In the genomic region with DNA sequence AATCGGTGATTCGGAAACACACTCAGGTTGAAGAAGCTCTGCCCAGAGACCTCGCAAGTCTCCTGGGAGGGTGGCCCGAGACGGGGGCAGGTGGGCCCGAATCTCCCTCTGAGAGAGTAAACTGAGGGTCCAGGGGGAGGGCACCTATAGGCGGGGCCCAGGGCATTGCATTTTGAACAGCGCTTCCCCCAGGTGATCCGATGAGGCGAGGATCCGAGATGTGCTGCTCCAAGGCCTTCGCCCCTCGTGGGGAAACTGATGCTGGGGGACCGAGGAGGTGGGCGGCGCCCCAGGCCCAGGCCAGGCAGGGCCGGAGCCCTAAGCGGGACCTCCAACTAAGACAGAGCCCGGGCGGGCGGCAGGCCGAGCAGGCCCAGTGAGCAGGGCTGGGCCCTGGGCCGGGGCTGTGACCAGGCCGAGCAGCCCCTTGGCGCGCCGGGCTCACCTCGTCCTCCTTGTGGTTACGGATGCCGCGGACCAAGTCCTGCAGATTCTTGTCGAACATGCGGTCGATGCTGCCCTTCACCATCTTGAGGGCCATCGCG, we compare ENCODE assay signal across 6 cellular contexts. TPM values are rescaled to one million over a fixed set of nuclear protein-coding genes. Genes with fewer than 3 reads are reported as not detected.
A peak's percentile ranks its signal among the peaks of the same experiment; 100 is the strongest.
DNase-seq lines count a peak whose midpoint lies in the region; TF ChIP-seq lines count a peak whose summit lies in the region.

No MANE protein-coding gene starts in this region.

- H3K27me3 Mint-ChIP-seq in activated CD4-positive, alpha-beta memory T cell treated with anti-CD3 and anti-CD28 coated beads, Interleukin-2, amount 10 ng/mL, durations not matched to agents 7 days and 5 days, result no peaks in the 10 kb centered on the region

- peak overlapping the region; percentile 72 for H3K4me3 Mint-ChIP-seq in activated CD4-positive, alpha-beta memory T cell treated with anti-CD3 and anti-CD28 coated beads, Interleukin-2, amount 10 ng/mL, durations not matched to agents 7 days and 5 days

- peaks cover 6% of the 10 kb centered on the region for H3K4me1 ChIP-seq in HEK293 (ENCODE audit: control insufficient read depth, insufficient read depth, low read length)

- peaks cover 54% of the 10 kb centered on the region for H3K4me1 Mint-ChIP-seq in activated CD4-positive, alpha-beta memory T cell treated with anti-CD3 and anti-CD28 coated beads, Interleukin-2, amount 10 ng/mL, durations not matched to agents 7 days and 5 days

- CTCF ChIA-PET in AG04450 (lab: Charles Lee) (no interaction called here), HEK293 (lab: Yijun Ruan, JAX) (interaction anchor here (1.0 to 2.3 kb wide), 3 partner anchors 10 to 165 kb away, joined by 3 to 8 read pairs (median 4); no protein-coding TSS in a partner anchor)
- CTCF ChIA-PET in activated CD4-positive, alpha-beta memory T cell treated with anti-CD3 and anti-CD28 coated beads, Interleukin-2, amount 10 ng/mL, durations not matched to agents 7 days and 5 days (lab: Charles Lee), result interaction anchor here (0.9 to 1.8 kb wide), 5 partner anchors 17 to 460 kb away, joined by 3 to 5 read pairs (median 4); partner anchors contain the start of gene MOB3A

- no peaks in the 10 kb centered on the region; the same call in 1 of the 2 replicates for H3K9me3 ChIP-seq in AG04450 (ENCODE audit: control insufficient read depth, insufficient read depth, low read length)
- H3K9me3 ChIP-seq in HEK293 (ENCODE audit: control insufficient read depth, insufficient read depth, low read depth, low read length), result no peaks in the 10 kb centered on the region

- TF ChIP-seq CTCF in AG04450 (IDR thresholded peaks at IDR 0.05; ENCODE audit: low read depth, low read length) (no peak), HEK293 (tag by site-specific recombination; IDR thresholded peaks at IDR 0.05) (no peak)

- no peaks in the 10 kb centered on the region for H3K27me3 ChIP-seq in AG04450 (ENCODE audit: control insufficient read depth, insufficient read depth, low read length)

- no peaks in the 10 kb centered on the region for H3K9me3 Mint-ChIP-seq in activated CD4-positive, alpha-beta memory T cell treated with anti-CD3 and anti-CD28 coated beads, Interleukin-2, amount 10 ng/mL, durations not matched to agents 7 days and 5 days

- DNase-seq in AG04450 (ENCODE audit: low read depth, low spot score), result no peak
- no peak for DNase-seq in activated CD4-positive, alpha-beta memory T cell treated with anti-CD3 and anti-CD28 coated beads, Interleukin-2, amount 10 ng/mL, durations not matched to agents 7 days and 5 days
- peak; percentile 11 for DNase-seq in kidney tubule cell (ENCODE audit: low spot score)
- no peak for DNase-seq in NOMO-1 treated with DMSO at 0.1 percent for 48 hours (lab: John Stamatoyannopoulos, UW; ENCODE audit: unreplicated experiment)
- no peak for DNase-seq in NCI-H1092 treated with DMSO at 0.1 percent for 48 hours (lab: John Stamatoyannopoulos, UW)

- peak overlapping the region; percentile 54 for H3K27ac Mint-ChIP-seq in activated CD4-positive, alpha-beta memory T cell treated with anti-CD3 and anti-CD28 coated beads, Interleukin-2, amount 10 ng/mL, durations not matched to agents 7 days and 5 days

- H3K36me3 ChIP-seq in HEK293 (ENCODE audit: control insufficient read depth in 2 of 2, insufficient read depth in 1 of 2, low read length in 2 of 2), result peaks cover 0 to 24% of the 10 kb centered on the region in 2 experiments; a peak in 2 of 3 replicates

- H3K4me3 ChIP-seq in AG04450 (ENCODE audit: low read depth, low read length), result peak overlapping the region; percentile 94
- peak overlapping the region; percentile 79 for H3K4me3 ChIP-seq in HEK293 (ENCODE audit: low read depth, low read length)

- H3K36me3 Mint-ChIP-seq in activated CD4-positive, alpha-beta memory T cell treated with anti-CD3 and anti-CD28 coated beads, Interleukin-2, amount 10 ng/mL, durations not matched to agents 7 days and 5 days (ENCODE audit: low read depth), result peaks cover 18% of the 10 kb centered on the region

- POLR2A ChIA-PET in AG04450 (lab: Yijun Ruan, JAX), result interaction anchor here (0.7 to 1.5 kb wide), 2 partner anchors 119 to 138 kb away, joined by 3 read pairs; no protein-coding TSS in a partner anchor
- POLR2A ChIA-PET in HEK293 (lab: Yijun Ruan, JAX), result interaction anchor here (0.9 kb wide), 1 partner anchor 468 kb away, joined by 3 read pairs; no protein-coding TSS in a partner anchor
- POLR2A ChIA-PET in activated CD4-positive, alpha-beta memory T cell treated with anti-CD3 and anti-CD28 coated beads, Interleukin-2, amount 10 ng/mL, durations not matched to agents 7 days and 5 days (lab: Charles Lee), result interaction anchor here (1.1 to 2.2 kb wide), 6 partner anchors 13 to 328 kb away, joined by 3 to 13 read pairs (median 4); partner anchors contain the start of genes LSM7, MOB3A and SPPL2B

- H3K27ac ChIP-seq in AG04450 (ENCODE audit: low read depth, low read length), result peak overlapping the region; percentile 21
- peak overlapping the region; percentile 91 for H3K27ac ChIP-seq in HEK293 (ENCODE audit: extremely low read depth, low read depth, low read length)

TF ChIP-seq in HEK293, 187 proteins besides CTCF, POLR2A, EP300 and RAD21:
- TF ChIP-seq ZBTB48 (tag by site-specific recombination; IDR thresholded peaks at IDR 0.05), result 0 out of 2 replicates have a peak, but pooled peaks have one; percentile 17
- peak; percentile 61; the same call in 1 of the 2 replicates for TF ChIP-seq ZBTB20 (tag by site-specific recombination; IDR thresholded peaks at IDR 0.05)
- 0 out of 2 replicates have a peak, but pooled peaks have one; percentile 26 for TF ChIP-seq ZNF561 (tag by site-specific recombination; IDR thresholded peaks at IDR 0.05; ENCODE audit: borderline replicate concordance)
- no peak; the same call in none of the 2 replicates for TF ChIP-seq SP3 (tag by site-specific recombination; IDR thresholded peaks at IDR 0.05)
- TF ChIP-seq KLF9 (tag by site-specific recombination; IDR thresholded peaks at IDR 0.05; ENCODE audit: low read depth), result peak; percentile 52
- TF ChIP-seq PRDM6 (tag by site-specific recombination; IDR thresholded peaks at IDR 0.05), result no peak
- TF ChIP-seq, protein P1, sequence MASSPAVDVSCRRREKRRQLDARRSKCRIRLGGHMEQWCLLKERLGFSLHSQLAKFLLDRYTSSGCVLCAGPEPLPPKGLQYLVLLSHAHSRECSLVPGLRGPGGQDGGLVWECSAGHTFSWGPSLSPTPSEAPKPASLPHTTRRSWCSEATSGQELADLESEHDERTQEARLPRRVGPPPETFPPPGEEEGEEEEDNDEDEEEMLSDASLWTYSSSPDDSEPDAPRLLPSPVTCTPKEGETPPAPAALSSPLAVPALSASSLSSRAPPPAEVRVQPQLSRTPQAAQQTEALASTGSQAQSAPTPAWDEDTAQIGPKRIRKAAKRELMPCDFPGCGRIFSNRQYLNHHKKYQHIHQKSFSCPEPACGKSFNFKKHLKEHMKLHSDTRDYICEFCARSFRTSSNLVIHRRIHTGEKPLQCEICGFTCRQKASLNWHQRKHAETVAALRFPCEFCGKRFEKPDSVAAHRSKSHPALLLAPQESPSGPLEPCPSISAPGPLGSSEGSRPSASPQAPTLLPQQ (tag by site-specific recombination; IDR thresholded peaks at IDR 0.05), result no peak
- TF ChIP-seq, protein P2, sequence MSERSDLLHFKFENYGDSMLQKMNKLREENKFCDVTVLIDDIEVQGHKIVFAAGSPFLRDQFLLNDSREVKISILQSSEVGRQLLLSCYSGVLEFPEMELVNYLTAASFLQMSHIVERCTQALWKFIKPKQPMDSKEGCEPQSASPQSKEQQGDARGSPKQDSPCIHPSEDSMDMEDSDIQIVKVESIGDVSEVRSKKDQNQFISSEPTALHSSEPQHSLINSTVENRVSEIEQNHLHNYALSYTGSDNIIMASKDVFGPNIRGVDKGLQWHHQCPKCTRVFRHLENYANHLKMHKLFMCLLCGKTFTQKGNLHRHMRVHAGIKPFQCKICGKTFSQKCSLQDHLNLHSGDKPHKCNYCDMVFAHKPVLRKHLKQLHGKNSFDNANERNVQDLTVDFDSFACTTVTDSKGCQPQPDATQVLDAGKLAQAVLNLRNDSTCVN (tag by site-specific recombination; optimal IDR thresholded peaks at IDR 0.05), result peak; percentile 20
- no peak for TF ChIP-seq ZNF175 (tag by site-specific recombination; IDR thresholded peaks at IDR 0.05)
- no peak for TF ChIP-seq SALL2 (tag by site-specific recombination; IDR thresholded peaks at IDR 0.05; ENCODE audit: borderline replicate concordance)

RNA-seq across cellular contexts. Expression of gene AP3D1, which starts 0.5 kb away (rescaled TPM):
- 68.2 and 94.4 TPM in 2 replicates for polyA plus RNA-seq in AG04450 (2011; rRNA removed)
- polyA minus RNA-seq in AG04450 (2011; rRNA and poly(A)+ RNA removed), result 134 and 184 TPM in 2 replicates
- 100 to 1,000 TPM; 104 to 105 TPM for total RNA-seq in activated CD4-positive, alpha-beta memory T cell treated with anti-CD3 and anti-CD28 coated beads, Interleukin-2, amount 10 ng/mL, durations not matched to agents 7 days and 5 days

RNA-seq across cellular contexts. Expression of gene DOT1L, which starts 12.9 kb away (rescaled TPM):
- 3.2 and 4.3 TPM in 2 replicates for polyA plus RNA-seq in AG04450 (2011; rRNA removed)
- polyA minus RNA-seq in AG04450 (2011; rRNA and poly(A)+ RNA removed), result 12.7 and 16.7 TPM in 2 replicates
- 10 to 100 TPM; 55.7 to 57.1 TPM for total RNA-seq in activated CD4-positive, alpha-beta memory T cell treated with anti-CD3 and anti-CD28 coated beads, Interleukin-2, amount 10 ng/mL, durations not matched to agents 7 days and 5 days

RNA-seq across cellular contexts. Expression of gene IZUMO4, which starts 54.2 kb away (rescaled TPM):
- polyA plus RNA-seq in AG04450 (2011; rRNA removed), result 0.56 and 0.84 TPM in 2 replicates
- 0.39 TPM in 1 of 2 replicates, not detected in the other for polyA minus RNA-seq in AG04450 (2011; rRNA and poly(A)+ RNA removed)
- total RNA-seq in activated CD4-positive, alpha-beta memory T cell treated with anti-CD3 and anti-CD28 coated beads, Interleukin-2, amount 10 ng/mL, durations not matched to agents 7 days and 5 days, result 10 to 100 TPM; 10.3 to 10.5 TPM

RNA-seq across cellular contexts. Expression of gene MOB3A, which starts 54.7 kb away (rescaled TPM):
- polyA plus RNA-seq in AG04450 (2011; rRNA removed), result 20.5 and 25.3 TPM in 2 replicates
- 37.7 and 52.0 TPM in 2 replicates for polyA minus RNA-seq in AG04450 (2011; rRNA and poly(A)+ RNA removed)
- 100 to 1,000 TPM; 242 to 251 TPM for total RNA-seq in activated CD4-positive, alpha-beta memory T cell treated with anti-CD3 and anti-CD28 coated beads, Interleukin-2, amount 10 ng/mL, durations not matched to agents 7 days and 5 days
